Comparison of ENCODE assay signal across 10 cellular contexts in genomic region chr1:108878678-108879077, GRCh38. TPM values are rescaled to one million over a fixed set of nuclear protein-coding genes. Genes with fewer than 3 reads are reported as not detected.
DNase-seq lines count a peak whose midpoint lies in the region; ATAC-seq and TF ChIP-seq lines count a peak whose summit lies in the region.
"Had no signal": no experiment of that assay in that cellular context is flagged by ENCODE, and none has a peak within 500 bp of the region (broad histone marks: within the 10 kb centered on the region; RNA-seq: fewer than 3 reads in every experiment).

No MANE protein-coding gene starts in this region.

- H3K4me1 ChIP-seq in transverse colon (peaks cover 0 to 25% (median 5%) of the 10 kb centered on the region in 4 donors), vagina (peaks cover 30% of the 10 kb centered on the region)

- no peaks in the 10 kb centered on the region for H3K9me3 Mint-ChIP-seq in T-helper 1 cell treated with Interleukin-12 subunit alpha and Interleukin-12 subunit beta and Interleukin-4 antibody, amounts not matched to agents 30 μg/mL and 1 μg/mL, for 36 hours
- peaks cover 2% of the 10 kb centered on the region for H3K9me3 Mint-ChIP-seq in glutamatergic neuron (ENCODE audit: unreplicated experiment)
- H3K9me3 Mint-ChIP-seq: activated CD8-positive, alpha-beta T cell treated with anti-CD3 and anti-CD28 coated beads for 36 hours had no signal

- TF ChIP-seq POLR2A in transverse colon (IDR thresholded peaks at IDR 0.05) (no peak), vagina (IDR thresholded peaks at IDR 0.05) (no peak)

- peak overlapping the region; percentile 57 for H3K4me3 Mint-ChIP-seq in T-helper 1 cell treated with Interleukin-12 subunit alpha and Interleukin-12 subunit beta and Interleukin-4 antibody, amounts not matched to agents 30 μg/mL and 1 μg/mL, for 36 hours
- peak overlapping the region; percentile 36 for H3K4me3 Mint-ChIP-seq in glutamatergic neuron (ENCODE audit: unreplicated experiment)

- in situ Hi-C loops in transverse colon (cut with MboI; ENCODE audit: low pct_ligation_motif_present in 1 of 4, low pct_unique_long_range_greater_than_20kb in 1 of 4, low sequenced_read_pairs in 3 of 4), result no loop called here

- no peaks in the 10 kb centered on the region for H3K27me3 ChIP-seq in transverse colon
- H3K27me3 ChIP-seq in vagina, result no peaks in the 10 kb centered on the region

- TF ChIP-seq EP300 in transverse colon (IDR thresholded peaks at IDR 0.05; ENCODE audit: low read depth), result no peak

- intact Hi-C loops in transverse colon (cut with DNase I; ENCODE audit: low total_unique reads), result no loop called here
- intact Hi-C loops in vagina (cut with DNase I), result no loop called here

- H3K9me3 ChIP-seq in transverse colon (no peaks in the 10 kb centered on the region), vagina (no peaks in the 10 kb centered on the region)

- 50 to 55% methylated on average over 3 of the region's 3 CpGs for WGBS in transverse colon (ENCODE audit: low coverage in 1 of 2), 2 donors

- peak overlapping the region in 1 of 4 donors; percentile 79 for H3K4me3 ChIP-seq in transverse colon
- H3K4me3 ChIP-seq in vagina, result peak overlapping the region in 1 of 2 donors; percentile 80

- H3K27ac Mint-ChIP-seq in T-helper 1 cell treated with Interleukin-12 subunit alpha and Interleukin-12 subunit beta and Interleukin-4 antibody, amounts not matched to agents 30 μg/mL and 1 μg/mL, for 36 hours, result no peak overlapping the region
- no peak overlapping the region for H3K27ac Mint-ChIP-seq in glutamatergic neuron (ENCODE audit: unreplicated experiment)
- H3K27ac Mint-ChIP-seq: activated CD8-positive, alpha-beta T cell treated with anti-CD3 and anti-CD28 coated beads for 36 hours had no signal

- H3K27ac ChIP-seq in transverse colon, result peak overlapping the region; percentile 81 to 90 (median 84)
- H3K27ac ChIP-seq in vagina, result no peak overlapping the region

- peaks cover 2% of the 10 kb centered on the region for H3K36me3 Mint-ChIP-seq in T-helper 1 cell treated with Interleukin-12 subunit alpha and Interleukin-12 subunit beta and Interleukin-4 antibody, amounts not matched to agents 30 μg/mL and 1 μg/mL, for 36 hours (ENCODE audit: low read depth)
- no peaks in the 10 kb centered on the region for H3K36me3 Mint-ChIP-seq in glutamatergic neuron (ENCODE audit: unreplicated experiment)

- peaks cover 16% of the 10 kb centered on the region for H3K27me3 Mint-ChIP-seq in T-helper 1 cell treated with Interleukin-12 subunit alpha and Interleukin-12 subunit beta and Interleukin-4 antibody, amounts not matched to agents 30 μg/mL and 1 μg/mL, for 36 hours (ENCODE audit: low read depth)
- H3K27me3 Mint-ChIP-seq in glutamatergic neuron (ENCODE audit: unreplicated experiment), result no peaks in the 10 kb centered on the region

- H3K36me3 ChIP-seq in transverse colon, result no peaks in the 10 kb centered on the region
- H3K36me3 ChIP-seq in vagina, result no peaks in the 10 kb centered on the region

- peaks cover 19% of the 10 kb centered on the region for H3K4me1 Mint-ChIP-seq in T-helper 1 cell treated with Interleukin-12 subunit alpha and Interleukin-12 subunit beta and Interleukin-4 antibody, amounts not matched to agents 30 μg/mL and 1 μg/mL, for 36 hours (ENCODE audit: low read depth)
- peaks cover 8% of the 10 kb centered on the region for H3K4me1 Mint-ChIP-seq in glutamatergic neuron (ENCODE audit: low read depth, unreplicated experiment)

- ATAC-seq in HG03097 (IDR thresholded peaks at IDR 0.05; ENCODE audit: low FRiP score, unreplicated experiment), result no peak
- ATAC-seq: activated CD8-positive, alpha-beta T cell treated with anti-CD3 and anti-CD28 coated beads for 36 hours had no signal

- TF ChIP-seq CTCF in glutamatergic neuron (IDR thresholded peaks at IDR 0.05; ENCODE audit: partially characterized antibody, unreplicated experiment), result no peak
- TF ChIP-seq CTCF in transverse colon (IDR thresholded peaks at IDR 0.05), result no peak
- no peak for TF ChIP-seq CTCF in vagina (IDR thresholded peaks at IDR 0.05)

- DNase-seq in T-helper 1 cell (no peak), RPMI7951 (ENCODE audit: low read depth) (peak; percentile 22), glutamatergic neuron (no peak), transverse colon (no peak), NCI-H1694 treated with DMSO at 0.1 percent for 48 hours (lab: John Stamatoyannopoulos, UW) (no peak), vagina (ENCODE audit: extremely low spot score in 2 of 2) (no peak)
- DNase-seq: activated CD8-positive, alpha-beta T cell treated with anti-CD3 and anti-CD28 coated beads for 36 hours; NCI-H1694 had no signal

RNA-seq across cellular contexts. Expression of gene GPSM2, which starts 1.9 kb away (rescaled TPM):
- 126 and 151 TPM in 2 replicates for total RNA-seq in RPMI7951 (2014; rRNA removed; shearing (Covaris generic))
- total RNA-seq in glutamatergic neuron (ENCODE audit: unreplicated experiment) (14.4 TPM), transverse colon (10 to 100 TPM in 3 of 4 donors, 1 to 10 TPM in 1; 9.7 to 31.0 (median 23.8) TPM), vagina (45.4 TPM)

RNA-seq across cellular contexts. Expression of gene AKNAD1, which starts 21.8 kb away (rescaled TPM):
- 4.0 and 4.7 TPM in 2 replicates for total RNA-seq in RPMI7951 (2014; rRNA removed; shearing (Covaris generic))
- total RNA-seq in glutamatergic neuron (ENCODE audit: unreplicated experiment), result not detected
- not detected for total RNA-seq in transverse colon
- 3.9 TPM for total RNA-seq in vagina
- total RNA-seq: activated CD8-positive, alpha-beta T cell treated with anti-CD3 and anti-CD28 coated beads for 36 hours had no signal
